In the genomic region with DNA sequence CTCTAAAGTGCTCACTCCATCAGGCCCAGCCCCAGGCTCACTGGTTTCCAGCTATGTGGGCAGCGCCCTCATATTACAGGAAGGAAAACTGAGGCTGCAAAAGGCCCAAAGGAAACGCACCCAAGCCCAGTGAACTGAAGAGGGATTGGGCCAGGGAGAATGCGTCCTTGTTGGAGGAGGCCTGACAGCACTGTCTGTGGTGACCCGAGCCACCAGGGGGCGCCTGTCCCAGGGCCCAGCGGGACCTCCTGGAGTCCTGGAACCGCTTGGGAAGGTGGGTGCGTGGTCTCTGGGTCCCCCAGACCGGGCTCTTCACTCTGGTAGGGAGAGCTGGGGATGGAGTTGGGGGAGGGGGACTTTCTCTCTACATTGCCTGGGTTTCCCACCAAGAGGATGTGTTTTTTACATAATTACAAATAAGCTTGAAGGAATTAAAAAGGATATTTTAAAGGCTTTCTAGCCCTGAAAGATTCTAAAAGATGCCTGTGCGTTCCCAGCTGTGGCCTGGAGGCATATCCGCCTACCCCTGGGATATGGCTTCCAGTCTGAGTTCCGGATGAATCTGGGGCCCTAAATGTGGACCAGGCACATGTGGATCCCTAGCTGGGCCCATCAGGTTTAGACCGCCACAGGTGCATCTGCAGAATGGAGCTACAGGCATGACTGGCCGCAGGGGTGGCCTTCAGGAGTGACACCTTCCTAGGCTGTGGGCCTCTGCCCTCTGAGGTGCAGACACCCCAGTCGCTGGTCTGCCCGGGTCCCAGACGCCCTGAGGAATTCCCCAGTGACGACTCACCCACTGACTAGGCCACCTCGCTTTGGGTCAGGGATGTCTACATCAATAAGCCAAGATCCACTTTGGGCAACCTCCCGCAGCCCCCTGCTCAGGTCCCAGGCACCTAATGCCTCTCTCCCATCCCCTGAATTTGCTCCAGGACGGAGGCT, we compare ENCODE assay signal across 9 cellular contexts. TPM values are rescaled to one million over a fixed set of nuclear protein-coding genes. Genes with fewer than 3 reads are reported as not detected.
DNase-seq lines count a peak whose midpoint lies in the region; TF ChIP-seq lines count a peak whose summit lies in the region.
"Had no signal": no experiment of that assay in that cellular context is flagged by ENCODE, and none has a peak within 500 bp of the region (broad histone marks: within the 10 kb centered on the region; RNA-seq: fewer than 3 reads in every experiment).

No MANE protein-coding gene starts in this region.

- H3K4me1 Mint-ChIP-seq in activated naive CD8-positive, alpha-beta T cell treated with anti-CD3 and anti-CD28 coated beads for 36 hours = peaks cover 17% of the 10 kb centered on the region

- H3K27me3 Mint-ChIP-seq in activated naive CD8-positive, alpha-beta T cell treated with anti-CD3 and anti-CD28 coated beads for 36 hours = no peaks in the 10 kb centered on the region
- H3K27me3 Mint-ChIP-seq: stimulated activated naive CD8-positive, alpha-beta T cell treated with anti-CD3 and anti-CD28 coated beads, Interleukin-15, Interleukin-2, amounts not matched to agents 100 ng/mL and 50 ng/mL, for 24 hours had no signal

- H3K4me3 Mint-ChIP-seq in activated naive CD8-positive, alpha-beta T cell treated with anti-CD3 and anti-CD28 coated beads for 36 hours = no peak overlapping the region

- H3K4me1 ChIP-seq in cardiac muscle cell (ENCODE audit: low read depth) = peaks cover 9% of the 10 kb centered on the region
- H3K4me1 ChIP-seq in prostate gland (replicated peaks) = no peaks in the 10 kb centered on the region
- H3K4me1 ChIP-seq in uterus = no peaks in the 10 kb centered on the region

- intact Hi-C loops in prostate gland (cut with DNase I) = loop anchor here (5.0 to 10.0 kb wide), 3 partner anchors 33 to 481 kb away; partner anchors contain the start of gene SLC39A13
- intact Hi-C loops in uterus (cut with DNase I; ENCODE audit: low total_unique reads) = loop anchor here (10.0 kb wide), 1 partner anchor 471 kb away; the partner anchor contains the start of gene NUP160

- no peaks in the 10 kb centered on the region for H3K36me3 Mint-ChIP-seq in activated naive CD8-positive, alpha-beta T cell treated with anti-CD3 and anti-CD28 coated beads for 36 hours

- H3K27ac ChIP-seq in cardiac muscle cell = no peak overlapping the region
- no peak overlapping the region for H3K27ac ChIP-seq in prostate gland
- H3K27ac ChIP-seq in uterus = peak overlapping the region in 1 of 2 donors; percentile 40

- WGBS in prostate gland = 43% methylated on average over 20 of the region's 21 CpGs

- H3K4me3 ChIP-seq in cardiac muscle cell (no peak overlapping the region), prostate gland (no peak overlapping the region), uterus (no peak overlapping the region)

- no peaks in the 10 kb centered on the region for H3K9me3 ChIP-seq in cardiac muscle cell (ENCODE audit: low read depth)
- no peaks in the 10 kb centered on the region for H3K9me3 ChIP-seq in prostate gland
- H3K9me3 ChIP-seq in uterus = no peaks in the 10 kb centered on the region

- H3K9me3 Mint-ChIP-seq in activated naive CD8-positive, alpha-beta T cell treated with anti-CD3 and anti-CD28 coated beads for 36 hours = no peaks in the 10 kb centered on the region
- H3K9me3 Mint-ChIP-seq: stimulated activated naive CD8-positive, alpha-beta T cell treated with anti-CD3 and anti-CD28 coated beads, Interleukin-15, Interleukin-2, amounts not matched to agents 100 ng/mL and 50 ng/mL, for 24 hours had no signal

- H3K36me3 ChIP-seq in cardiac muscle cell (no peaks in the 10 kb centered on the region), prostate gland (no peaks in the 10 kb centered on the region), uterus (no peaks in the 10 kb centered on the region)

- TF ChIP-seq POLR2A in prostate gland (IDR thresholded peaks at IDR 0.05) = no peak
- no peak for TF ChIP-seq POLR2A in uterus (IDR thresholded peaks at IDR 0.05)

- TF ChIP-seq CTCF in cardiac muscle cell (IDR thresholded peaks at IDR 0.05; ENCODE audit: low read depth, low read length) (peak; percentile 96), prostate gland (IDR thresholded peaks at IDR 0.05) (peak; percentile 87 to 92 (median 88)), uterus (IDR thresholded peaks at IDR 0.05) (peak; percentile 90 to 94 (median 90))

- no peak overlapping the region for H3K27ac Mint-ChIP-seq in activated naive CD8-positive, alpha-beta T cell treated with anti-CD3 and anti-CD28 coated beads for 36 hours
- H3K27ac Mint-ChIP-seq: stimulated activated naive CD8-positive, alpha-beta T cell treated with anti-CD3 and anti-CD28 coated beads, Interleukin-15, Interleukin-2, amounts not matched to agents 100 ng/mL and 50 ng/mL, for 24 hours had no signal

- DNase-seq in DMS79 treated with DMSO at 0.1 percent for 48 hours (lab: John Stamatoyannopoulos, UW) = peak; percentile 44
- DNase-seq in DMS79 (lab: John Stamatoyannopoulos, UW) = no peak
- peak; percentile 53 for DNase-seq in LHCN-M2 (ENCODE audit: low read depth)
- peak; percentile 33 to 48 for DNase-seq in SW 1271 (lab: John Stamatoyannopoulos, UW)
- DNase-seq in activated naive CD8-positive, alpha-beta T cell treated with anti-CD3 and anti-CD28 coated beads for 36 hours = peak; percentile 84
- DNase-seq in cardiac muscle cell (ENCODE audit: low read depth in 1 of 2, low spot score in 1 of 2) = peak; percentile 81 to 89
- DNase-seq in prostate gland (ENCODE audit: low spot score) = peak; percentile 70
- DNase-seq in uterus = peak; percentile 83

- H3K27me3 ChIP-seq in cardiac muscle cell (no peaks in the 10 kb centered on the region), prostate gland (replicated peaks; ENCODE audit: insufficient read depth) (no peaks in the 10 kb centered on the region), uterus (no peaks in the 10 kb centered on the region)

RNA-seq across cellular contexts. Expression of gene SPI1, which starts 4.2 kb away (rescaled TPM):
- total RNA-seq in LHCN-M2 (2014; rRNA removed) = not detected in 2 replicates
- not detected for polyA plus RNA-seq in LHCN-M2 (2012)
- under 1 TPM; 0.25 to 0.36 TPM for total RNA-seq in activated naive CD8-positive, alpha-beta T cell treated with anti-CD3 and anti-CD28 coated beads for 36 hours
- total RNA-seq in cardiac muscle cell = not detected in 2 replicates
- polyA plus RNA-seq in cardiac muscle cell = 0.56 and 1.3 TPM in 2 replicates
- 10 to 100 TPM in 1 of 2 donors, 1 to 10 TPM in 1; 6.8 to 13.4 TPM for total RNA-seq in prostate gland
- total RNA-seq in uterus = 1 to 10 TPM; 4.9 to 9.7 (median 7.6) TPM

RNA-seq across cellular contexts. Expression of gene MYBPC3, which starts 21.6 kb away (rescaled TPM):
- total RNA-seq in LHCN-M2 (2014; rRNA removed) = not detected in 2 replicates
- not detected for polyA plus RNA-seq in LHCN-M2 (2012)
- not detected for total RNA-seq in activated naive CD8-positive, alpha-beta T cell treated with anti-CD3 and anti-CD28 coated beads for 36 hours
- 489 and 605 TPM in 2 replicates for total RNA-seq in cardiac muscle cell
- 476 and 751 TPM in 2 replicates for polyA plus RNA-seq in cardiac muscle cell
- under 1 TPM in 1 of 2 donors, not detected in 1; 0.91 TPM for total RNA-seq in prostate gland
- total RNA-seq in uterus = under 1 TPM in 2 of 4 donors, not detected in 2; 0.09 to 0.14 TPM

RNA-seq across cellular contexts. Expression of gene SLC39A13, which starts 34.2 kb away (rescaled TPM):
- total RNA-seq in LHCN-M2 (2014; rRNA removed) (157 and 159 TPM in 2 replicates), cardiac muscle cell (71.7 and 79.4 TPM in 2 replicates), prostate gland (10 to 100 TPM; 53.1 to 93.7 TPM), uterus (10 to 100 TPM; 30.9 to 79.2 (median 64.2) TPM)
- 107 TPM for polyA plus RNA-seq in LHCN-M2 (2012)
- total RNA-seq in activated naive CD8-positive, alpha-beta T cell treated with anti-CD3 and anti-CD28 coated beads for 36 hours = 10 to 100 TPM; 10.9 to 11.4 TPM
- 80.8 and 86.6 TPM in 2 replicates for polyA plus RNA-seq in cardiac muscle cell

RNA-seq across cellular contexts. Expression of gene PSMC3, which starts 52.1 kb away (rescaled TPM):
- total RNA-seq in LHCN-M2 (2014; rRNA removed) (268 and 274 TPM in 2 replicates), cardiac muscle cell (107 and 161 TPM in 2 replicates), prostate gland (100 to 1,000 TPM in 1 of 2 donors, 10 to 100 TPM in 1; 99.2 to 133 TPM), uterus (100 to 1,000 TPM in 1 of 4 donors, 10 to 100 TPM in 3; 43.8 to 161 (median 96.2) TPM)
- polyA plus RNA-seq in LHCN-M2 (2012) = 417 TPM
- total RNA-seq in activated naive CD8-positive, alpha-beta T cell treated with anti-CD3 and anti-CD28 coated beads for 36 hours = 100 to 1,000 TPM; 168 to 176 TPM
- polyA plus RNA-seq in cardiac muscle cell = 161 and 236 TPM in 2 replicates

Comparison
In these comparisons a context has a peak if more than half of its experiments do, and no peak if none do; other contexts are left out.
1. RNA of gene MYBPC3, which starts 21.6 kb away (total RNA-seq): 489 to 605 TPM in cardiac muscle cell; 0.91 TPM in prostate gland, 0.09 to 0.14 TPM in uterus, not detected in LHCN-M2 and not detected in activated naive CD8-positive, alpha-beta T cell treated with anti-CD3 and anti-CD28 coated beads for 36 hours; every median in the first group is over 100 times any median in the second.
2. Peak in every context shown above with its lines, with median percentiles within 50 percentile points of each other: CTCF ChIP-seq.